19 cellular contexts compared by ENCODE assay signal in the genomic region with DNA sequence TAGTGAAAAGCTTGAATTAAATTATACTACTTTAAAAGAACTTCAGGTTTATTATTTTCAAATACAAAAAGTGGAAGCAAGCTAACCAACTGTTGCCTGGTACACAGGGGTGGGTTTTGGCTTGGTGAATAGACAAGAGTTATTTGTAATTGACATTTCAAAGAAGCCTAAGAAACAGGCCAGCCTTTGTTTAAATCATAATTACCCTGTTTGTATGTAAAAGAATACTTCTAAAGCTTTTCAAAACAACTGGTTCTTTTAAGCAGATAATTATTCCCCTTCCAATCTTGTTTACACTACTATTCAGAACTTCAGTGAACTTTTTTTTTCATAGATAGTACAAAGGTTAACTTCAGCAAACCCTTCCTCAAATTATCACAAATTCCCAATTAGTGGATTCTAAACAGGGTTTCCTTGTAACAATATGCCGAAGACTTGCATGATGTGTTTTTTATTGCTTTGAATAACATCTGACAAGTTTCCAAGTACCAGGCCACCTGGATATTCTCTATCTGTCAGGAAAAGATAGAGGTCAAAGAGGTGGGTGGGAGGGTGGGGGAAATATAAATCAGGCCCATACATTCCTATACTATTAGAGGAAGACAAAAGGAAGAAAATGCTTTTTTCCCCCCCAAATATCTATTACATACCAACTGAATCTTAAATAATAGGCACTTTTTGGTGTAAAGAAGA. TPM values are rescaled to one million over a fixed set of nuclear protein-coding genes. Genes with fewer than 3 reads are reported as not detected.
DNase-seq lines count a peak whose midpoint lies in the region; ATAC-seq, FAIRE-seq and TF ChIP-seq lines count a peak whose summit lies in the region.
"Had no signal": no experiment of that assay in that cellular context is flagged by ENCODE, and none has a peak within 500 bp of the region (broad histone marks: within the 10 kb centered on the region; RNA-seq: fewer than 3 reads in every experiment).

No MANE protein-coding gene starts in this region.

- no peak overlapping the region for H2AFZ ChIP-seq in neuronal stem cell (ENCODE audit: low read length)

- no peaks in the 10 kb centered on the region; the same call in 1 of the 2 replicates for H3K9me3 ChIP-seq in HAP-1
- peaks cover 7 to 8% of the 10 kb centered on the region in 2 donors for H3K9me3 ChIP-seq in neuronal stem cell (replicated peaks in 1 of 2; ENCODE audit: control insufficient read depth in 2 of 2, insufficient read depth in 1 of 2, low read depth in 1 of 2, low read length in 2 of 2)
- no peaks in the 10 kb centered on the region for H3K9me3 ChIP-seq in gastroesophageal sphincter
- H3K9me3 ChIP-seq: left lung had no signal

- no peak overlapping the region for H3K4me2 ChIP-seq in neuronal stem cell (ENCODE audit: insufficient read depth, low read length, poor library complexity, severe bottlenecking)

- DNase-seq in HAP-1 (ENCODE audit: low spot score in 2 of 2) (peak; percentile 52 to 80), NCI-H748 (lab: John Stamatoyannopoulos, UW; ENCODE audit: unreplicated experiment) (peak; percentile 73), neuronal stem cell (ENCODE audit: low spot score) (no peak), AG20443 (ENCODE audit: low spot score) (no peak), KG1 (lab: John Stamatoyannopoulos, UW) (no peak)
- DNase-seq: activated CD4-positive, alpha-beta memory T cell treated with anti-CD3 and anti-CD28 coated beads for 36 hours; activated naive CD4-positive, alpha-beta T cell treated with anti-CD3 and anti-CD28 coated beads, Interleukin-2, amount 50 U/mL, for 16 hours; AML-193; cortex of kidney; foreskin fibroblast; left lung; NCI-H1694 treated with DMSO at 0.1 percent for 48 hours; NCI-H446 treated with DMSO at 0.1 percent for 48 hours had no signal

- H2BK15ac ChIP-seq in neuronal stem cell (ENCODE audit: low read length): no peak overlapping the region

- no peaks in the 10 kb centered on the region for H3K36me3 ChIP-seq in HAP-1 (replicated peaks)
- peaks cover 0 to 2% of the 10 kb centered on the region in 2 donors for H3K36me3 ChIP-seq in neuronal stem cell (replicated peaks in 1 of 2; ENCODE audit: control insufficient read depth in 2 of 2, insufficient read depth in 2 of 2, low read length in 2 of 2)
- H3K36me3 ChIP-seq in gastroesophageal sphincter: no peaks in the 10 kb centered on the region
- H3K36me3 ChIP-seq: left lung had no signal

- no peak overlapping the region for H4K8ac ChIP-seq in neuronal stem cell (ENCODE audit: low read depth, low read length)

- peaks cover 23% of the 10 kb centered on the region for H3K4me1 ChIP-seq in HAP-1
- peaks cover 6 to 12% of the 10 kb centered on the region in 2 donors for H3K4me1 ChIP-seq in neuronal stem cell (ENCODE audit: control insufficient read depth in 2 of 2, insufficient read depth in 1 of 2, low read depth in 1 of 2, low read length in 2 of 2)
- peaks cover 0 to 28% (median 0%) of the 10 kb centered on the region in 3 donors for H3K4me1 ChIP-seq in gastroesophageal sphincter
- H3K4me1 ChIP-seq: left lung had no signal

- H3K23ac ChIP-seq in neuronal stem cell (ENCODE audit: low read depth, low read length, poor library complexity): no peak overlapping the region

- no peak overlapping the region for H3K14ac ChIP-seq in neuronal stem cell (ENCODE audit: low read length)

- no peak overlapping the region for H2AK5ac ChIP-seq in neuronal stem cell (ENCODE audit: low read depth, low read length)

- in situ Hi-C loops in HAP-1 (cut with MboI; ENCODE audit: low sequenced_read_pairs): loop anchor here (25.0 kb wide), 1 partner anchor 534 kb away; no protein-coding TSS in a partner anchor

- FAIRE-seq in endometrium (lab: Jason Lieb, UNC): peak; percentile 8
- FAIRE-seq: endothelial cell of umbilical vein had no signal

- H3K27ac ChIP-seq in neuronal stem cell (replicated peaks; ENCODE audit: low read length) (peak overlapping the region; percentile 94), gastroesophageal sphincter (peak overlapping the region in 1 of 4 donors; percentile 22)
- H3K27ac ChIP-seq: left lung had no signal

- WGBS in neuronal stem cell (ENCODE audit: extremely low coverage in 2 of 2, insufficient read length in 2 of 2, insufficient replicate concordance in 1 of 2), 2 donors: no CpG with 5 or more reads among the region's 1 CpG
- WGBS in gastroesophageal sphincter (ENCODE audit: low coverage in 1 of 2), 2 donors: 17 to 54% methylated on average over 1 of the region's 1 CpG

- no peak overlapping the region for H2BK120ac ChIP-seq in neuronal stem cell (ENCODE audit: low read depth, low read length)

- no peak overlapping the region for H2BK5ac ChIP-seq in neuronal stem cell (ENCODE audit: low read length)

- H3K27me3 ChIP-seq in HAP-1 (ENCODE audit: low read depth) (no peaks in the 10 kb centered on the region), neuronal stem cell (ENCODE audit: control insufficient read depth in 3 of 3, insufficient read depth in 3 of 3, low read depth in 1 of 3, low read length in 3 of 3) (no peaks in the 10 kb centered on the region), gastroesophageal sphincter (no peaks in the 10 kb centered on the region)
- H3K27me3 ChIP-seq: left lung had no signal

- H3K4ac ChIP-seq in neuronal stem cell (ENCODE audit: low read length): no peak overlapping the region

- H2BK12ac ChIP-seq in neuronal stem cell (ENCODE audit: low read length): no peak overlapping the region

- H3K4me3 ChIP-seq in HAP-1: no peak overlapping the region
- no peak overlapping the region for H3K4me3 ChIP-seq in neuronal stem cell (ENCODE audit: low read length in 2 of 2)
- no peak overlapping the region for H3K4me3 ChIP-seq in gastroesophageal sphincter
- H3K4me3 ChIP-seq: left lung had no signal

- no peak for TF ChIP-seq EP300 in gastroesophageal sphincter (IDR thresholded peaks at IDR 0.05)

- TF ChIP-seq POLR2A in gastroesophageal sphincter (IDR thresholded peaks at IDR 0.05): no peak

- H3K9ac ChIP-seq in neuronal stem cell (ENCODE audit: low read depth, low read length, poor library complexity): no peak overlapping the region

- H3K18ac ChIP-seq in neuronal stem cell (ENCODE audit: low read length): no peak overlapping the region

- H3K79me1 ChIP-seq in neuronal stem cell (ENCODE audit: low read depth, low read length): no peaks in the 10 kb centered on the region

- no peak for ATAC-seq in gastroesophageal sphincter
- no peak for ATAC-seq in HG03520 (IDR thresholded peaks at IDR 0.05; ENCODE audit: unreplicated experiment)
- ATAC-seq: left lung had no signal

- no peak overlapping the region for H4K91ac ChIP-seq in neuronal stem cell (ENCODE audit: low read depth, low read length, poor library complexity)

- TF ChIP-seq CTCF in gastroesophageal sphincter (IDR thresholded peaks at IDR 0.05): no peak

RNA-seq across cellular contexts. Expression of gene SSMEM1, which starts 20.4 kb away (rescaled TPM):
- polyA plus RNA-seq in neuronal stem cell (2013, experiment 1 of 2): 0.03 TPM
- polyA plus RNA-seq in neuronal stem cell (2013, experiment 2 of 2): not detected
- not detected for total RNA-seq in gastroesophageal sphincter
- total RNA-seq: activated CD4-positive, alpha-beta memory T cell treated with anti-CD3 and anti-CD28 coated beads for 36 hours; endothelial cell of umbilical vein; left lung; mucosa of gallbladder; temporal lobe had no signal
- polyA plus RNA-seq: endothelial cell of umbilical vein had no signal

RNA-seq across cellular contexts. Expression of gene TMEM209, which starts 22.8 kb away (rescaled TPM):
- polyA plus RNA-seq in neuronal stem cell (2013, experiment 1 of 2): 44.8 TPM
- polyA plus RNA-seq in neuronal stem cell (2013, experiment 2 of 2): 42.4 TPM
- 10 to 100 TPM in 1 of 4 donors, 1 to 10 TPM in 3; 5.5 to 13.4 (median 8.2) TPM for total RNA-seq in gastroesophageal sphincter

RNA-seq across cellular contexts. Expression of gene CPA2, which starts 38.6 kb away (rescaled TPM):
- 0.84 TPM for polyA plus RNA-seq in neuronal stem cell (2013, experiment 1 of 2)
- polyA plus RNA-seq in neuronal stem cell (2013, experiment 2 of 2): 0.69 TPM
- total RNA-seq in gastroesophageal sphincter: not detected
- total RNA-seq: endothelial cell of umbilical vein, left lung, temporal lobe had no signal
- polyA plus RNA-seq: endothelial cell of umbilical vein had no signal

Comparison
In these comparisons a context has a peak if more than half of its experiments do, and no peak if none do; other contexts are left out.
1. DNase-seq: peak in HAP-1 (2 of 2) and NCI-H748 (single experiment); none in neuronal stem cell (single experiment), AG20443 (single experiment) and KG1 (single experiment).